ENCODE assay signal across 1 cellular context in genomic region chr1:55214214-55214902, GRCh38.
TF ChIP-seq lines count a peak whose summit lies in the region.

No MANE protein-coding gene starts in this region.

TF ChIP-seq in K562, 482 proteins besides CTCF, POLR2A, EP300 and RAD21 (continued from another document and continues in another):
- TF ChIP-seq ZBTB40 (IDR thresholded peaks at IDR 0.05) (0 out of 2 replicates have a peak, but pooled peaks have one; percentile 29), ZBTB40 (CRISPR knock-in tag; IDR thresholded peaks at IDR 0.05) (no peak), HDAC2 (IDR thresholded peaks at IDR 0.05) (0 out of 2 replicates have a peak, but pooled peaks have one; percentile 29), ETV1 (tag; conservative IDR thresholded peaks at IDR 0.05; ENCODE audit: low read depth) (peak; percentile 60), ZNF347 (CRISPR knock-in tag; IDR thresholded peaks at IDR 0.05; ENCODE audit: low read depth) (no peak), ZNF146 (CRISPR knock-in tag; IDR thresholded peaks at IDR 0.05; ENCODE audit: unreplicated experiment) (no peak), EP400 (IDR thresholded peaks at IDR 0.05) (peak; percentile 68; the same call in 1 of the 2 replicates), POLR2B (IDR thresholded peaks at IDR 0.05; ENCODE audit: low read depth, partially characterized antibody) (peak; percentile 14), NFXL1 (CRISPR knock-in tag; IDR thresholded peaks at IDR 0.05) (no peak), BCL6 (CRISPR knock-in tag; IDR thresholded peaks at IDR 0.05) (no peak), SMARCA4 (IDR thresholded peaks at IDR 0.05) (peak; percentile 39; the same call in 1 of the 2 replicates), CBX3 (IDR thresholded peaks at IDR 0.05; ENCODE audit: borderline replicate concordance in 1 of 2, low read length in 2 of 2) (no peak), RBBP5 (IDR thresholded peaks at IDR 0.05; ENCODE audit: borderline replicate concordance, insufficient read depth, low read length, poor library complexity, severe bottlenecking) (peak; percentile 8), RB1 (IDR thresholded peaks at IDR 0.05; ENCODE audit: low read depth) (peak; percentile 56), ZNF696 (CRISPR knock-in tag; conservative IDR thresholded peaks at IDR 0.05) (no peak), NKRF (IDR thresholded peaks at IDR 0.05; ENCODE audit: borderline replicate concordance) (0 out of 2 replicates have a peak, but pooled peaks have one; percentile 65), MGA (IDR thresholded peaks at IDR 0.05) (peak; percentile 10; the same call in 1 of the 2 replicates), ZNF766 (CRISPR knock-in tag; conservative IDR thresholded peaks at IDR 0.05) (0 out of 2 replicates have a peak, but pooled peaks have one; percentile 52), E2F6 (IDR thresholded peaks at IDR 0.05; ENCODE audit: borderline replicate concordance in 1 of 2, extremely low read depth in 1 of 2, insufficient read depth in 1 of 2, insufficient read length in 1 of 2, low read depth in 1 of 2, low read length in 1 of 2, poor library complexity in 1 of 2, severe bottlenecking in 1 of 2) (peak in 1 of 2 experiments; percentile 41), NONO (IDR thresholded peaks at IDR 0.05; ENCODE audit: low read depth in 2 of 2, low read length in 1 of 2) (0 out of 4 replicates have a peak, but pooled peaks of 1 of the 2 experiments have one; percentile 33), CBX1 (IDR thresholded peaks at IDR 0.05; ENCODE audit: low read depth) (0 out of 2 replicates have a peak, but pooled peaks have one; percentile 19), MLX (CRISPR knock-in tag; conservative IDR thresholded peaks at IDR 0.05) (0 out of 4 replicates have a peak, but pooled peaks of 1 of the 2 experiments have one; percentile 29), HDAC1 (IDR thresholded peaks at IDR 0.05) (peak in 1 of 2 experiments; percentile 66; a peak in 2 of 4 replicates), RBM22 (IDR thresholded peaks at IDR 0.05; ENCODE audit: low read depth, low read length, poor library complexity, severe bottlenecking) (no peak), FUS (optimal IDR thresholded peaks at IDR 0.05; ENCODE audit: low read depth, low read length) (no peak), ZNF263 (CRISPR knock-in tag; IDR thresholded peaks at IDR 0.05; ENCODE audit: borderline replicate concordance) (no peak; the same call in 1 of the 2 replicates), CC2D1A (IDR thresholded peaks at IDR 0.05) (peak; percentile 23; the same call in 1 of the 2 replicates), MYC (IDR thresholded peaks at IDR 0.05; ENCODE audit: low read depth, low read length) (peak; percentile 6; the same call in 1 of the 2 replicates), MYC (CRISPR knock-in tag; IDR thresholded peaks at IDR 0.05; ENCODE audit: borderline replicate concordance, low read depth) (no peak), POLR2AphosphoS5 (IDR thresholded peaks at IDR 0.05; ENCODE audit: control insufficient read depth, insufficient read depth, low read depth, low read length) (peak; percentile 41; the same call in 1 of the 2 replicates), EGR1 (conservative IDR thresholded peaks at IDR 0.05) (peak; percentile 79)
